ENCODE assay signal across 18 cellular contexts in the genomic region with DNA sequence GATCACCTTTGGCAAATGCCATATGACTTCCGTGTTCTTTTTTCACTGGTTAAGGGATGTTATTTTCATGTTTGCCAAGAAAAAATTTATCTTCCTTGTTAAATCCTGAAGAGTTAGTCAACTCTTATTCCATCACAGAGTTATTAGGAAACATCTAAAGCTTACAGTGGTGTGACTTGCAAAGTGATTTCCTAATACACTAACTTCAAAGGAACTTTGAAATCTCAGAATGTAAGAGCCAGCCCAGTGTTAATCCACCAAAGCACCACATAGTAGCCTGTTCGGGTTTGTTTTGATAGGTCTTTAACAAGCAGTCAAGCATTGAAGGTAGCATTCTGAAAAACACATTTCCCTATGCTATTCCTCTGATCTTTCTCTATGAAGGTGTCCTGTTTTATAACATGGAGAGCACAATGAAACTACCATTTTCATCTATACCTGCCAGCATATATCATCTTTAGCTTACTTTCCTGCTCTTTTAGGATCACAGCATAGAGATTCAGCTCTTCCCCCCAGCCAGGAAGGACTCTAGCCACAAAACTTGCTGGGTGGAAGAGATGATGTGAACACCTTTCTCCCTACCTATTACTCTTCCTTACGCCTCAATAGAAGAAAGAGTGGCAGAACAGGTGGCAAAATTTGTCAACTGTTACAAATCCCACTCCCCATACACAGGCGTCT.
DNase-seq lines count a peak whose midpoint lies in the region; ATAC-seq, FAIRE-seq and TF ChIP-seq lines count a peak whose summit lies in the region.
"Had no signal": no experiment of that assay in that cellular context is flagged by ENCODE, and none has a peak within 500 bp of the region (broad histone marks: within the 10 kb centered on the region; RNA-seq: fewer than 3 reads in every experiment).

No MANE protein-coding gene starts in this region.

- intact Hi-C loops in heart right ventricle (cut with DNase I), result no loop called here
- intact Hi-C loops in activated T-helper 2 cell treated with anti-CD3 and anti-CD28 coated beads, Interferon-gamma antibody, Interleukin-2, Interleukin-4, amounts not matched to agents 10 μg/mL and 5 μg/mL and 100 μg/mL, durations not matched to agents 14 hours and 24 hours and 36 hours (cut with micrococcal nuclease), result no loop called here

- peaks cover 4% of the 10 kb centered on the region for H3K27me3 Mint-ChIP-seq in activated T-helper 2 cell treated with anti-CD3 and anti-CD28 coated beads, Interferon-gamma antibody, Interleukin-2, Interleukin-4, amounts not matched to agents 10 μg/mL and 5 μg/mL and 100 μg/mL, durations not matched to agents 14 hours and 24 hours and 36 hours (ENCODE audit: low read depth)

- FAIRE-seq in H54 (lab: Jason Lieb, UNC), result no peak

- peaks cover 0 to 12% (median 4%) of the 10 kb centered on the region in 11 donors for H3K9me3 ChIP-seq in heart right ventricle
- H3K9me3 ChIP-seq: testis had no signal

- H3K4me1 Mint-ChIP-seq in activated T-helper 2 cell treated with anti-CD3 and anti-CD28 coated beads, Interferon-gamma antibody, Interleukin-2, Interleukin-4, amounts not matched to agents 10 μg/mL and 5 μg/mL and 100 μg/mL, durations not matched to agents 14 hours and 24 hours and 36 hours (ENCODE audit: low read depth), result no peaks in the 10 kb centered on the region

- H3K4me1 ChIP-seq in heart right ventricle, result no peaks in the 10 kb centered on the region
- H3K4me1 ChIP-seq: testis had no signal

- TF ChIP-seq POLR2A in H54 (IDR thresholded peaks at IDR 0.05; ENCODE audit: low read depth, low read length), result no peak

- no peak for ATAC-seq in heart right ventricle

- no peak for TF ChIP-seq RAD21 in Ishikawa (IDR thresholded peaks at IDR 0.05; ENCODE audit: low read depth)

- no peak for TF ChIP-seq CTCF in epithelial cell of esophagus (IDR thresholded peaks at IDR 0.05; ENCODE audit: insufficient read depth, low read depth, low read length, missing control alignments)
- TF ChIP-seq CTCF in heart right ventricle (IDR thresholded peaks at IDR 0.05), result no peak

- H3K27ac Mint-ChIP-seq in activated T-helper 2 cell treated with anti-CD3 and anti-CD28 coated beads, Interferon-gamma antibody, Interleukin-2, Interleukin-4, amounts not matched to agents 10 μg/mL and 5 μg/mL and 100 μg/mL, durations not matched to agents 14 hours and 24 hours and 36 hours, result no peak overlapping the region
- H3K27ac Mint-ChIP-seq: activated T-helper 1 cell treated with anti-CD3 and anti-CD28 coated beads, Interleukin-12 subunit alpha, Interleukin-12 subunit beta, Interleukin-2, Interleukin-4 antibody, amounts not matched to agents 30 ng/mL and 10 ng/mL and 1 ng/mL, durations not matched to agents 14 hours and 24 hours and 36 hours had no signal

- no peak overlapping the region for H3K4me3 ChIP-seq in epithelial cell of esophagus (ENCODE audit: low read length)
- no peak overlapping the region for H3K4me3 ChIP-seq in heart right ventricle
- H3K4me3 ChIP-seq: testis had no signal

- 63 to 74% methylated on average over 4 of the region's 4 CpGs for WGBS in heart right ventricle, 2 donors

- H3K4me3 Mint-ChIP-seq in activated T-helper 2 cell treated with anti-CD3 and anti-CD28 coated beads, Interferon-gamma antibody, Interleukin-2, Interleukin-4, amounts not matched to agents 10 μg/mL and 5 μg/mL and 100 μg/mL, durations not matched to agents 14 hours and 24 hours and 36 hours (ENCODE audit: low read depth), result no peak overlapping the region
- H3K4me3 Mint-ChIP-seq: activated T-helper 1 cell treated with anti-CD3 and anti-CD28 coated beads, Interleukin-12 subunit alpha, Interleukin-12 subunit beta, Interleukin-2, Interleukin-4 antibody, amounts not matched to agents 30 ng/mL and 10 ng/mL and 1 ng/mL, durations not matched to agents 14 hours and 24 hours and 36 hours had no signal

- no peak overlapping the region for H3K27ac ChIP-seq in heart right ventricle
- H3K27ac ChIP-seq: HL-60, testis had no signal

- no peaks in the 10 kb centered on the region for H3K27me3 ChIP-seq in heart right ventricle
- H3K27me3 ChIP-seq: testis had no signal

- DNase-seq in AG20443 (ENCODE audit: low spot score), result peak; percentile 18
- peak; percentile 87 for DNase-seq in epithelial cell of esophagus (ENCODE audit: low read depth)
- DNase-seq in left kidney (ENCODE audit: low read depth, low spot score), result peak; percentile 17
- no peak for DNase-seq in heart right ventricle
- no peak for DNase-seq in activated T-helper 2 cell treated with anti-CD3 and anti-CD28 coated beads, Interferon-gamma antibody, Interleukin-2, Interleukin-4, amounts not matched to agents 10 μg/mL and 5 μg/mL and 100 μg/mL, durations not matched to agents 14 hours and 24 hours and 36 hours (ENCODE audit: low spot score)
- no peak for DNase-seq in H54 (ENCODE audit: insufficient read length, low spot score)
- DNase-seq in dedifferentiated amniotic fluid mesenchymal stem cell (ENCODE audit: extremely low spot score), result no peak
- DNase-seq: anterior cingulate cortex; DMS153; effector CD4-positive, alpha-beta T cell; hippocampal formation; NCI-H2081; NCI-H774; T-helper 9 cell; testis had no signal

- peaks cover 8% of the 10 kb centered on the region for H3K9me3 Mint-ChIP-seq in activated T-helper 2 cell treated with anti-CD3 and anti-CD28 coated beads, Interferon-gamma antibody, Interleukin-2, Interleukin-4, amounts not matched to agents 10 μg/mL and 5 μg/mL and 100 μg/mL, durations not matched to agents 14 hours and 24 hours and 36 hours

- no peaks in the 10 kb centered on the region for H3K36me3 Mint-ChIP-seq in activated T-helper 2 cell treated with anti-CD3 and anti-CD28 coated beads, Interferon-gamma antibody, Interleukin-2, Interleukin-4, amounts not matched to agents 10 μg/mL and 5 μg/mL and 100 μg/mL, durations not matched to agents 14 hours and 24 hours and 36 hours (ENCODE audit: low read depth)

- no peak for TF ChIP-seq EP300 in Ishikawa (IDR thresholded peaks at IDR 0.05; ENCODE audit: borderline replicate concordance)

- H3K36me3 ChIP-seq in heart right ventricle, result no peaks in the 10 kb centered on the region

TF ChIP-seq in Ishikawa, 13 proteins besides CTCF, POLR2A, EP300 and RAD21:
- TF ChIP-seq TEAD4 (IDR thresholded peaks at IDR 0.05) (no peak), CREB1 (IDR thresholded peaks at IDR 0.05; ENCODE audit: low read depth) (0 out of 2 replicates have a peak, but pooled peaks have one; percentile 15)

Comparison
In these comparisons a context has a peak if more than half of its experiments do, and no peak if none do; other contexts are left out.
1. DNase-seq: peak in AG20443 (single experiment), epithelial cell of esophagus (single experiment) and left kidney (single experiment); none in heart right ventricle (0 of 2), activated T-helper 2 cell treated with anti-CD3 and anti-CD28 coated beads, Interferon-gamma antibody, Interleukin-2, Interleukin-4, amounts not matched to agents 10 μg/mL and 5 μg/mL and 100 μg/mL, durations not matched to agents 14 hours and 24 hours and 36 hours (single experiment), H54 (single experiment) and dedifferentiated amniotic fluid mesenchymal stem cell (single experiment).